In the genomic region with DNA sequence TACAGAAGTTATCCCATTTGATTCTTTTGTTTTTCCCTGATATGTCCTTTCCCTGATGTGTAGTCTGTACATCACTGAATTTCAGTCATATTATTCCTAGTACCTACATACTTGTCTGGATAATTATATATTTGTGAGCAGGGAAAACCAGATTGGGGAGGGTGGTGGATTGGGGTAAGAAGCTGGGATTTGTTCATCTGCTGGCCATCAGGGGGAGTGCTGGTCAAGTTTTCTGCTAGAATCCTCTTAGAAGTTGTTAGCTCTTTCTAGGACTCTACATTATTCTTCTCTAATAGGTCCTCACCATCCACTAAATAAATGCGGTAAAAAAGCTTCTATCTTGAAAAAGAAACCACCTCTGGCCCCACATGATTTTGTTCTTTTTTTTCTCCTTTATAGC, we compare ENCODE assay signal across 8 cellular contexts.
A peak's percentile ranks its signal among the peaks of the same experiment; 100 is the strongest.
DNase-seq lines count a peak whose midpoint lies in the region; ATAC-seq and TF ChIP-seq lines count a peak whose summit lies in the region.

No MANE protein-coding gene starts in this region.

- in situ Hi-C loops in Caki2 (cut with HindIII; ENCODE audit: low pct_unique_long_range_greater_than_20kb, low sequenced_read_pairs), result no loop called here

- H3K27ac Mint-ChIP-seq in type B pancreatic cell, result no peak overlapping the region

- peak; percentile 70 for TF ChIP-seq CTCF in type B pancreatic cell (conservative IDR thresholded peaks at IDR 0.05)

- DNase-seq in Caki2 (ENCODE audit: low read depth) (peak; percentile 4), RPMI8226 (peak; percentile 35), foreskin melanocyte (peak; percentile 16), type B pancreatic cell (ENCODE audit: extremely low spot score, unreplicated experiment) (no peak)
- no peak for DNase-seq in activated T-cell treated with anti-CD3 and anti-CD28 coated beads, Interleukin-2, amount 50 U/mL, for 1 hour

- H3K9me3 Mint-ChIP-seq in type B pancreatic cell, result no peaks in the 10 kb centered on the region

- H3K27me3 Mint-ChIP-seq in type B pancreatic cell, result peaks cover 5% of the 10 kb centered on the region

- no peaks in the 10 kb centered on the region for H3K4me1 Mint-ChIP-seq in type B pancreatic cell (ENCODE audit: unreplicated experiment)

- no peak overlapping the region for H3K4me3 Mint-ChIP-seq in type B pancreatic cell

- ATAC-seq in GM18858 (IDR thresholded peaks at IDR 0.05; ENCODE audit: unreplicated experiment) (peak; percentile 66), HG03565 (IDR thresholded peaks at IDR 0.05; ENCODE audit: unreplicated experiment) (peak; percentile 74), GM21381 (IDR thresholded peaks at IDR 0.05; ENCODE audit: unreplicated experiment) (no peak)

- no peaks in the 10 kb centered on the region for H3K36me3 Mint-ChIP-seq in type B pancreatic cell

Comparison
In these comparisons a context has a peak if more than half of its experiments do, and no peak if none do; other contexts are left out.
1. DNase-seq: peak in Caki2 (single experiment), RPMI8226 (single experiment) and foreskin melanocyte (single experiment); none in type B pancreatic cell (single experiment) and activated T-cell treated with anti-CD3 and anti-CD28 coated beads, Interleukin-2, amount 50 U/mL, for 1 hour (single experiment).